21 cellular contexts compared by ENCODE assay signal in the genomic region with DNA sequence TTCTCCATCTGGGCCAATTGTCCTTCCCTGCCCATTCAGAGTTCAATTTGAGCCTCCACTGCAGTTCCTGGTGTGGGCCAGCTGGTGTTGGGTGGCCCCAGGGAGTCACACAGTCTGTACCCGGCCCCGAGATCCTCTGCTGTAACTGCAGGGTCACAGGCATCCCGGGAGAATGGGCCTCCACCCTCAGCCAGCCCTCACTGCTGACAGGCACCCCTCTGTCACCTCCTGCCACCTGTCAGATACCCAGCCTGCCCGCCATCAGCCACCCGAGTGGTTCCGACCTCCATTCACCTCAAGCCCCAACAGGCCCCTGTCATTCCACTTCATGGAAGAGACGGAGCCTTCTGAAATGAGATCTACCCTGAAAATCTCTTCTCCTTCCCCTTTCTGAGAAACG.
A peak's percentile ranks its signal among the peaks of the same experiment; 100 is the strongest.
DNase-seq lines count a peak whose midpoint lies in the region; ATAC-seq, FAIRE-seq and TF ChIP-seq lines count a peak whose summit lies in the region.
"Had no signal": no experiment of that assay in that cellular context is flagged by ENCODE, and none has a peak within 500 bp of the region (broad histone marks: within the 10 kb centered on the region; RNA-seq: fewer than 3 reads in every experiment).

No MANE protein-coding gene starts in this region.

- no peaks in the 10 kb centered on the region for H3K23me2 ChIP-seq in H1 (ENCODE audit: low read depth, low read length)

- H3K4me1 Mint-ChIP-seq in natural killer cell treated with Interleukin-12 subunit alpha and Interleukin-12 subunit beta and Interleukin-15 and Interleukin-18, amount 100 ng/mL, for 72 hours (ENCODE audit: low read depth in 2 of 2), result no peaks in the 10 kb centered on the region
- no peaks in the 10 kb centered on the region for H3K4me1 Mint-ChIP-seq in natural killer cell
- peaks cover 12% of the 10 kb centered on the region for H3K4me1 Mint-ChIP-seq in nephron progenitor cell
- H3K4me1 Mint-ChIP-seq: CD4-positive, alpha-beta memory T cell; GM23338 had no signal

- H4K5ac ChIP-seq in H1 (ENCODE audit: insufficient read length, low read depth, low read length), result no peak overlapping the region

- H3K79me2 ChIP-seq in H1 (ENCODE audit: control insufficient read depth in 1 of 2, insufficient read depth in 2 of 2, low read length in 2 of 2), result no peaks in the 10 kb centered on the region

- TF ChIP-seq CTCF in natural killer cell (IDR thresholded peaks at IDR 0.05), result no peak
- TF ChIP-seq CTCF in H1 (IDR thresholded peaks at IDR 0.05; ENCODE audit: control extremely low read depth in 1 of 3, insufficient read depth in 1 of 3, low read depth in 1 of 3, low read length in 3 of 3), result no peak
- TF ChIP-seq CTCF in nephron progenitor cell (IDR thresholded peaks at IDR 0.05), result no peak
- no peak for TF ChIP-seq CTCF in esophagus muscularis mucosa (IDR thresholded peaks at IDR 0.05)

- H3K9ac ChIP-seq in H1 (replicated peaks in 1 of 4; ENCODE audit: extremely low read depth in 1 of 4, low read depth in 3 of 4, low read length in 3 of 4), result no peak overlapping the region

- peak; percentile 13 to 19 for ATAC-seq in natural killer cell treated with Interleukin-12 subunit alpha and Interleukin-12 subunit beta and Interleukin-15 and Interleukin-18, amount 100 ng/mL, for 72 hours
- ATAC-seq in natural killer cell, result no peak
- ATAC-seq: A549, GM23338 had no signal

- no peak overlapping the region for H2BK120ac ChIP-seq in H1 (replicated peaks; ENCODE audit: low read depth, low read length)

- H3K36me3 ChIP-seq in H1 (ENCODE audit: control insufficient read depth in 2 of 4, insufficient read depth in 4 of 4, low read length in 3 of 4) (no peaks in the 10 kb centered on the region), esophagus muscularis mucosa (no peaks in the 10 kb centered on the region)

- no peak overlapping the region for H3K18ac ChIP-seq in H1 (ENCODE audit: extremely low read depth, low read length)

- DNase-seq in natural killer cell treated with Interleukin-12 subunit alpha and Interleukin-12 subunit beta and Interleukin-15 and Interleukin-18, amount 100 ng/mL, for 72 hours (ENCODE audit: low spot score), result no peak
- DNase-seq in natural killer cell, result no peak
- no peak for DNase-seq in H1 (ENCODE audit: low read depth in 1 of 2, low spot score in 2 of 2)
- no peak for DNase-seq in nephron progenitor cell
- DNase-seq in ACHN, result no peak
- no peak for DNase-seq in erythroblast (lab: John Stamatoyannopoulos, UW)
- DNase-seq in esophagus muscularis mucosa (ENCODE audit: extremely low spot score), result no peak
- DNase-seq: 8988T; C1 segment of cervical spinal cord; Calu3; CD4-positive, alpha-beta memory T cell; COR-L47; DMS53; DMS79 treated with DMSO at 0.1 percent for 48 hours; GF-D8; HCEC 1CT had no signal

- H2BK20ac ChIP-seq in H1 (ENCODE audit: low read length), result no peak overlapping the region

- H3K4me3 Mint-ChIP-seq in natural killer cell treated with Interleukin-12 subunit alpha and Interleukin-12 subunit beta and Interleukin-15 and Interleukin-18, amount 100 ng/mL, for 72 hours, result no peak overlapping the region
- H3K4me3 Mint-ChIP-seq in natural killer cell, result no peak overlapping the region
- H3K4me3 Mint-ChIP-seq in nephron progenitor cell, result no peak overlapping the region
- H3K4me3 Mint-ChIP-seq: CD4-positive, alpha-beta memory T cell; GM23338 had no signal

- no peaks in the 10 kb centered on the region for H3K9me3 Mint-ChIP-seq in natural killer cell treated with Interleukin-12 subunit alpha and Interleukin-12 subunit beta and Interleukin-15 and Interleukin-18, amount 100 ng/mL, for 72 hours
- H3K9me3 Mint-ChIP-seq in natural killer cell (no peaks in the 10 kb centered on the region), nephron progenitor cell (no peaks in the 10 kb centered on the region)
- H3K9me3 Mint-ChIP-seq: GM23338 had no signal

- no peak overlapping the region for H3K27ac ChIP-seq in H1 (ENCODE audit: low read depth, low read length)
- H3K27ac ChIP-seq in esophagus muscularis mucosa (replicated peaks in 1 of 4), result no peak overlapping the region
- H3K27ac ChIP-seq: A549 had no signal

- H2BK12ac ChIP-seq in H1 (ENCODE audit: low read depth, low read length), result no peak overlapping the region

- peaks cover 14 to 16% of the 10 kb centered on the region in 2 donors for H3K27me3 Mint-ChIP-seq in natural killer cell treated with Interleukin-12 subunit alpha and Interleukin-12 subunit beta and Interleukin-15 and Interleukin-18, amount 100 ng/mL, for 72 hours
- H3K27me3 Mint-ChIP-seq in natural killer cell (ENCODE audit: low read depth in 2 of 2), result peaks cover 0 to 13% of the 10 kb centered on the region in 2 donors
- H3K27me3 Mint-ChIP-seq in nephron progenitor cell (ENCODE audit: low read depth, poor library complexity), result peaks cover 3% of the 10 kb centered on the region

- H2BK15ac ChIP-seq in H1 (ENCODE audit: low read length), result no peak overlapping the region

- H4K20me1 ChIP-seq in H1 (replicated peaks in 1 of 2; ENCODE audit: control insufficient read depth in 1 of 2, insufficient read depth in 2 of 2, low read length in 2 of 2), result no peaks in the 10 kb centered on the region

- no peak for TF ChIP-seq RAD21 in H1 (IDR thresholded peaks at IDR 0.05 in 1 of 2, conservative IDR thresholded peaks at IDR 0.05 in 1 of 2; ENCODE audit: low read depth in 2 of 2, low read length in 2 of 2)

- POLR2A ChIA-PET in H1 (lab: Charles Lee; ENCODE audit: partially characterized antibody), result no interaction called here

- H4K91ac ChIP-seq in H1 (replicated peaks; ENCODE audit: insufficient read length, low read length), result no peak overlapping the region

- H3K79me1 ChIP-seq in H1 (ENCODE audit: low read depth, low read length), result no peaks in the 10 kb centered on the region

- no peak overlapping the region for H3K23ac ChIP-seq in H1 (ENCODE audit: insufficient read length)

- no peak overlapping the region for H3K27ac Mint-ChIP-seq in natural killer cell treated with Interleukin-12 subunit alpha and Interleukin-12 subunit beta and Interleukin-15 and Interleukin-18, amount 100 ng/mL, for 72 hours
- H3K27ac Mint-ChIP-seq in natural killer cell (no peak overlapping the region), nephron progenitor cell (peak overlapping the region; percentile 46)
- H3K27ac Mint-ChIP-seq: GM23338 had no signal

- H3K4me3 ChIP-seq in H1 (ENCODE audit: extremely low read depth in 1 of 4, insufficient read depth in 2 of 4, low read depth in 3 of 4, low read length in 4 of 4), result no peak overlapping the region
- no peak overlapping the region for H3K4me3 ChIP-seq in esophagus muscularis mucosa
- H3K4me3 ChIP-seq: A549, GM23338 had no signal

- TF ChIP-seq POLR2A in H1 (IDR thresholded peaks at IDR 0.05; ENCODE audit: control extremely low read depth in 1 of 2, low read depth in 2 of 2, low read length in 2 of 2), result no peak
- no peak for TF ChIP-seq POLR2A in erythroblast (IDR thresholded peaks at IDR 0.05; ENCODE audit: low read length)
- TF ChIP-seq POLR2A in esophagus muscularis mucosa (IDR thresholded peaks at IDR 0.05; ENCODE audit: low read depth), result no peak

- H3K27me3 ChIP-seq in H1 (replicated peaks in 1 of 4; ENCODE audit: control insufficient read depth in 3 of 4, extremely low read depth in 1 of 4, insufficient read depth in 3 of 4, low read length in 3 of 4), result no peaks in the 10 kb centered on the region
- H3K27me3 ChIP-seq in esophagus muscularis mucosa, result no peaks in the 10 kb centered on the region

- intact Hi-C loops in natural killer cell (cut with micrococcal nuclease) (no loop called here), esophagus muscularis mucosa (cut with DNase I) (no loop called here)

- H2AFZ ChIP-seq in H1 (ENCODE audit: low read length), result no peak overlapping the region
- H2AFZ ChIP-seq: GM23338 had no signal

- no peak overlapping the region for H2BK5ac ChIP-seq in H1 (ENCODE audit: low read depth, low read length)

- H3K36me3 Mint-ChIP-seq in natural killer cell treated with Interleukin-12 subunit alpha and Interleukin-12 subunit beta and Interleukin-15 and Interleukin-18, amount 100 ng/mL, for 72 hours, result no peaks in the 10 kb centered on the region
- H3K36me3 Mint-ChIP-seq in natural killer cell (no peaks in the 10 kb centered on the region), nephron progenitor cell (ENCODE audit: low read depth) (peaks cover 62% of the 10 kb centered on the region)
- H3K36me3 Mint-ChIP-seq: CD4-positive, alpha-beta memory T cell had no signal

- FAIRE-seq in H1 (lab: Jason Lieb, UNC), result no peak
- FAIRE-seq: A549, GM12891, GM18507, H54 had no signal

- CTCF ChIA-PET in H1 (lab: Charles Lee; ENCODE audit: partially characterized antibody), result no interaction called here

- no peak overlapping the region for H3K56ac ChIP-seq in H1 (replicated peaks; ENCODE audit: insufficient read length, low read depth, low read length)

- peak overlapping the region; percentile 18; the same call in 1 of the 2 replicates for H4K8ac ChIP-seq in H1 (ENCODE audit: extremely low read depth, insufficient read depth, low read length)

- no peak for TF ChIP-seq EP300 in H1 (IDR thresholded peaks at IDR 0.05; ENCODE audit: borderline replicate concordance in 1 of 2, low read depth in 2 of 2, low read length in 2 of 2)
- TF ChIP-seq EP300 in esophagus muscularis mucosa (IDR thresholded peaks at IDR 0.05), result no peak

- 89% methylated on average over 8 of the region's 8 CpGs; no CpG with 5 or more reads in 1 of the 2 experiments for WGBS in H1 (ENCODE audit: extremely low coverage in 1 of 2, insufficient coverage in 1 of 2, insufficient read length in 1 of 2, insufficient replicate concordance in 2 of 2, low coverage in 1 of 2, low lambda C conversion rate in 2 of 2, missing lambda C conversion rate in 1 of 2), 2 experiments
- 80% methylated on average over 4 of the region's 8 CpGs for WGBS in esophagus muscularis mucosa

- no peaks in the 10 kb centered on the region for H3K4me1 ChIP-seq in H1 (replicated peaks in 1 of 4; ENCODE audit: control insufficient read depth in 3 of 4, insufficient read depth in 4 of 4, low read length in 3 of 4)
- H3K4me1 ChIP-seq in esophagus muscularis mucosa, result no peaks in the 10 kb centered on the region
- H3K4me1 ChIP-seq: A549 had no signal

- no peak overlapping the region for H3K4ac ChIP-seq in H1 (replicated peaks; ENCODE audit: insufficient read length, low read depth, low read length)

- no peak overlapping the region for H2AK5ac ChIP-seq in H1 (ENCODE audit: low read depth, low read length)

- no peak overlapping the region for H3K14ac ChIP-seq in H1 (ENCODE audit: insufficient read length)

- no peaks in the 10 kb centered on the region for H3K9me3 ChIP-seq in H1 (ENCODE audit: insufficient read depth in 2 of 2, low read depth in 1 of 2, low read length in 1 of 2)
- no peaks in the 10 kb centered on the region for H3K9me3 ChIP-seq in esophagus muscularis mucosa
- H3K9me3 ChIP-seq: A549 had no signal

- in situ Hi-C loops in ACHN (cut with HindIII; ENCODE audit: low pct_ligation_motif_present, low pct_unique_long_range_greater_than_20kb, low sequenced_read_pairs), result no loop called here

- no peak overlapping the region for H3K4me2 ChIP-seq in H1 (ENCODE audit: insufficient read depth in 1 of 2, low read depth in 2 of 2, low read length in 2 of 2)
- H3K4me2 ChIP-seq: A549, GM23338 had no signal

TF ChIP-seq in H1, 55 proteins besides CTCF, POLR2A, EP300 and RAD21 (continues in another document):
- TF ChIP-seq POLR2AphosphoS5 (IDR thresholded peaks at IDR 0.05; ENCODE audit: low read depth, low read length), result no peak

Comparison
In these comparisons a context has a peak if more than half of its experiments do, and no peak if none do; other contexts are left out.
1. ATAC-seq: peak in natural killer cell treated with Interleukin-12 subunit alpha and Interleukin-12 subunit beta and Interleukin-15 and Interleukin-18, amount 100 ng/mL, for 72 hours (2 of 2); none in natural killer cell (0 of 3).